In genomic region chr10:34252111-34252510, GRCh38 we compare ENCODE assay signal across 1 cellular context.
TF ChIP-seq lines count a peak whose summit lies in the region.

No MANE protein-coding gene starts in this region.

TF ChIP-seq in HepG2, 621 proteins besides CTCF, POLR2A, EP300 and RAD21 (continued from another document):
- TF ChIP-seq, protein P1, sequence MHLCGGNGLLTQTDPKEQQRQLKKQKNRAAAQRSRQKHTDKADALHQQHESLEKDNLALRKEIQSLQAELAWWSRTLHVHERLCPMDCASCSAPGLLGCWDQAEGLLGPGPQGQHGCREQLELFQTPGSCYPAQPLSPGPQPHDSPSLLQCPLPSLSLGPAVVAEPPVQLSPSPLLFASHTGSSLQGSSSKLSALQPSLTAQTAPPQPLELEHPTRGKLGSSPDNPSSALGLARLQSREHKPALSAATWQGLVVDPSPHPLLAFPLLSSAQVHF (CRISPR knock-in tag; IDR thresholded peaks at IDR 0.05), result no peak
- TF ChIP-seq ZNF777 (CRISPR knock-in tag; IDR thresholded peaks at IDR 0.05) (no peak), ZNF101 (CRISPR knock-in tag; IDR thresholded peaks at IDR 0.05; ENCODE audit: borderline replicate concordance, low read depth) (no peak)
